ENCODE assay signal across 19 cellular contexts in genomic region chr4:109378076-109378475, GRCh38. TPM values are rescaled to one million over a fixed set of nuclear protein-coding genes. Genes with fewer than 3 reads are reported as not detected.
DNase-seq lines count a peak whose midpoint lies in the region; ATAC-seq and TF ChIP-seq lines count a peak whose summit lies in the region.
"Had no signal": no experiment of that assay in that cellular context is flagged by ENCODE, and none has a peak within 500 bp of the region (broad histone marks: within the 10 kb centered on the region; RNA-seq: fewer than 3 reads in every experiment).

No MANE protein-coding gene starts in this region.

- no peak overlapping the region for H3K4me2 ChIP-seq in GM23338
- H3K4me2 ChIP-seq: BLaER1 treated with 17β-estradiol and CSF1 and Interleukin-3, amounts not matched to agents 10 nM and 100 nM had no signal

- H3K27me3 Mint-ChIP-seq in GM23338 (ENCODE audit: insufficient read depth, low read depth, poor library complexity): no peaks in the 10 kb centered on the region
- no peaks in the 10 kb centered on the region for H3K27me3 Mint-ChIP-seq in stimulated activated memory B cell treated with anti-CD40 and anti-IgM and Interleukin-4, amounts not matched to agents 10 μg/mL and 1 μg/mL and 100 μg/mL, for 72 hours

- no peaks in the 10 kb centered on the region for H3K4me1 Mint-ChIP-seq in GM23338
- no peaks in the 10 kb centered on the region for H3K4me1 Mint-ChIP-seq in stimulated activated memory B cell treated with anti-CD40 and anti-IgM and Interleukin-4, amounts not matched to agents 10 μg/mL and 1 μg/mL and 100 μg/mL, for 72 hours
- H3K4me1 Mint-ChIP-seq: B cell had no signal

- TF ChIP-seq CTCF in GM23338 (conservative IDR thresholded peaks at IDR 0.05; ENCODE audit: low read depth in 2 of 2) (no peak), GM10248 (IDR thresholded peaks at IDR 0.05; ENCODE audit: control extremely low read depth, extremely low read depth, low read depth, missing control alignments) (no peak)

- peak overlapping the region; percentile 43; the same call in 1 of the 2 replicates for H2AFZ ChIP-seq in GM23338

- no peaks in the 10 kb centered on the region for H3K36me3 ChIP-seq in GM23338 (ENCODE audit: insufficient read depth)
- H3K36me3 ChIP-seq: BLaER1 treated with 17β-estradiol and CSF1 and Interleukin-3, amounts not matched to agents 10 nM and 100 nM had no signal

- no peaks in the 10 kb centered on the region for H3K9me3 Mint-ChIP-seq in GM23338
- no peaks in the 10 kb centered on the region for H3K9me3 Mint-ChIP-seq in stimulated activated memory B cell treated with anti-CD40 and anti-IgM and Interleukin-4, amounts not matched to agents 10 μg/mL and 1 μg/mL and 100 μg/mL, for 72 hours
- H3K9me3 Mint-ChIP-seq: CD4-positive, alpha-beta T cell; CD8-positive, alpha-beta T cell had no signal

- H3K27me3 ChIP-seq in GM23338 (ENCODE audit: insufficient read depth): no peaks in the 10 kb centered on the region
- H3K27me3 ChIP-seq: BLaER1 treated with 17β-estradiol and CSF1 and Interleukin-3, amounts not matched to agents 10 nM and 100 nM had no signal

- H3K36me3 Mint-ChIP-seq in GM23338 (ENCODE audit: low read depth): no peaks in the 10 kb centered on the region
- no peaks in the 10 kb centered on the region for H3K36me3 Mint-ChIP-seq in stimulated activated memory B cell treated with anti-CD40 and anti-IgM and Interleukin-4, amounts not matched to agents 10 μg/mL and 1 μg/mL and 100 μg/mL, for 72 hours
- H3K36me3 Mint-ChIP-seq: CD8-positive, alpha-beta T cell had no signal

- no peak overlapping the region for H3K27ac Mint-ChIP-seq in GM23338
- no peak overlapping the region for H3K27ac Mint-ChIP-seq in stimulated activated memory B cell treated with anti-CD40 and anti-IgM and Interleukin-4, amounts not matched to agents 10 μg/mL and 1 μg/mL and 100 μg/mL, for 72 hours
- H3K27ac Mint-ChIP-seq: B cell; CD4-positive, alpha-beta T cell; CD8-positive, alpha-beta T cell had no signal

- no peaks in the 10 kb centered on the region for H4K20me1 ChIP-seq in GM23338 (replicated peaks; ENCODE audit: insufficient read depth)
- H4K20me1 ChIP-seq: BLaER1 treated with 17β-estradiol and CSF1 and Interleukin-3, amounts not matched to agents 10 nM and 100 nM had no signal

- POLR2A ChIA-PET in GM10248 (lab: Yijun Ruan, JAX): no interaction called here

- no peak overlapping the region for H3K27ac ChIP-seq in GM23338 (ENCODE audit: low read depth)
- H3K27ac ChIP-seq: BLaER1 treated with 17β-estradiol and CSF1 and Interleukin-3, amounts not matched to agents 10 nM and 100 nM; C4-2B had no signal

- no peak for ATAC-seq in GM23338
- peak; percentile 22 for ATAC-seq in stimulated activated memory B cell treated with anti-CD40 and anti-IgM and Interleukin-4, amounts not matched to agents 10 μg/mL and 1 μg/mL and 100 μg/mL, for 72 hours
- ATAC-seq: CD8-positive, alpha-beta T cell had no signal

- DNase-seq in GM23338 (ENCODE audit: low spot score): no peak
- DNase-seq in left kidney (ENCODE audit: low read depth, low spot score): peak; percentile 70
- no peak for DNase-seq in activated T-cell treated with anti-CD3 and anti-CD28 coated beads, Interleukin-2, amount 50 U/mL, for 1 hour
- DNase-seq in NCI-H187 (lab: John Stamatoyannopoulos, UW): no peak
- DNase-seq in AG08396 (ENCODE audit: low spot score): no peak
- DNase-seq in GM10248 (ENCODE audit: extremely low spot score): no peak
- DNase-seq: 8988T; ACHN; AML-193; Caco-2; Calu3; CD4-positive, alpha-beta T cell; CD8-positive, alpha-beta T cell; DMS79 treated with DMSO at 0.1 percent for 48 hours; GDM1 had no signal

- no peaks in the 10 kb centered on the region for H3K9me2 ChIP-seq in GM23338 (ENCODE audit: insufficient read depth)

- H3K4me3 Mint-ChIP-seq in GM23338: no peak overlapping the region
- H3K4me3 Mint-ChIP-seq in stimulated activated memory B cell treated with anti-CD40 and anti-IgM and Interleukin-4, amounts not matched to agents 10 μg/mL and 1 μg/mL and 100 μg/mL, for 72 hours: no peak overlapping the region
- H3K4me3 Mint-ChIP-seq: B cell; CD4-positive, alpha-beta T cell; CD8-positive, alpha-beta T cell had no signal

- H3K79me2 ChIP-seq in GM23338 (replicated peaks; ENCODE audit: insufficient read depth): no peaks in the 10 kb centered on the region

- CTCF ChIA-PET in GM10248 (lab: Yijun Ruan, JAX): no interaction called here

- no peak overlapping the region for H3K4me3 ChIP-seq in GM23338
- H3K4me3 ChIP-seq: BLaER1 treated with 17β-estradiol and CSF1 and Interleukin-3, amounts not matched to agents 10 nM and 100 nM had no signal

- H3F3A ChIP-seq in GM23338 (replicated peaks; ENCODE audit: low read depth): no peaks in the 10 kb centered on the region

- no peaks in the 10 kb centered on the region for H3K4me1 ChIP-seq in GM23338 (ENCODE audit: insufficient read depth)
- H3K4me1 ChIP-seq: Caco-2 had no signal

TF ChIP-seq in GM23338, 12 proteins besides CTCF, POLR2A, EP300 and RAD21 (continues in another document):
- TF ChIP-seq ZNF331 (CRISPR knock-in tag; IDR thresholded peaks at IDR 0.05; ENCODE audit: low read depth) (no peak), POLR2AphosphoS5 (IDR thresholded peaks at IDR 0.05; ENCODE audit: low read depth) (no peak), EZH2 (IDR thresholded peaks at IDR 0.05; ENCODE audit: low read depth, unreplicated experiment) (no peak), CREB1 (CRISPR knock-in tag; IDR thresholded peaks at IDR 0.05; ENCODE audit: low read depth) (no peak), NANOG (IDR thresholded peaks at IDR 0.05; ENCODE audit: borderline replicate concordance) (no peak), ZNF114 (CRISPR knock-in tag; IDR thresholded peaks at IDR 0.05) (no peak), STAT1 (IDR thresholded peaks at IDR 0.05; ENCODE audit: unreplicated experiment) (no peak), ZNF462 (CRISPR knock-in tag; IDR thresholded peaks at IDR 0.05) (no peak)

RNA-seq across cellular contexts. Expression of gene SEC24B, which starts 55.5 kb away (rescaled TPM):
- 30.1 and 32.8 TPM in 2 replicates for total RNA-seq in GM23338 (2014; rRNA removed; shearing (Covaris generic))
- 9.2 and 9.4 TPM in 2 replicates for polyA plus RNA-seq in GM23338 (2016; fragmentation: Nextera tagmentation; extraction: Ambion mirVana)
